15 cellular contexts compared by ENCODE assay signal in the genomic region with DNA sequence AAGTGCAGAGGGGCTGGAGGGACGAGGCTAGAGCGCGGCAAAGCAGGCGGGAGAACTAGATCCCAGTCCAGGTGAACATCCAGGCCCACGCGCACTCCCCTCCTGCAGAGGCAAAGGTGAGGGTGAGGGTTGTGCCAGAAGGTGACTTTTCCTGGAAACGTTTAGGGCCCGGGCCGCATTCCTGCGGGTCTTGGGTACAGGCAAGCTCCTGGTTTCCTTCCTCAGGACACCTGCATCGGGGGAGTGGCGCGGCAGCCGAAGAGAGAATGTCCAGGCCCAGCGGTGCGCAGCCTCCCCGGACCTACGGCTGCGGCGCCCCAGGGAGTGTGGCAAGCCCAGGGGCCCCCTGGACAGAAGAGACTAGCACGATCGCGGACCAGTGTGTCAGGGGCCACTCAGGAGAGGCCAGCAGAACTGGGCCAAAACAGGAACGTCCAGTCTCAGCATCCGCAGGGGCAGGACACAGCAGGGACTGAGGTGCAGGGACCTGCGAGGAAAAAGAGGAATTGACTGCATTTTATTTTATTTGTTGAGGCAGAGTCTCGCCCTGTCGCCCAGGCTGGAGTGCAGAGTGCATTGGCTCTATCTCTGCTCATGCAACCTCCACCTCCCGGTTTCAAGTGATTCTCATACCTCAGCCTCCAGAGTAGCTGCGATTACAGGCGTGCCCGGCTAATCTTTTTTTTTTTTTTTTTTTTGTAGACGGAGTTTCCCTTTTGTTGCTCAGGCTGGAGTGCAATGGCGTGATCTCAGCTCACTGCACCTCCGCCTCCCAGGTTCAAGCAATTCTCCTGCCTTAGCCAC.
"Had no signal": no experiment of that assay in that cellular context is flagged by ENCODE, and none has a peak within 500 bp of the region (broad histone marks: within the 10 kb centered on the region; RNA-seq: fewer than 3 reads in every experiment).

No MANE protein-coding gene starts in this region.

- H3K9me3 ChIP-seq: ascending aorta, gastrocnemius medialis, heart left ventricle, tibial nerve, vagina had no signal

- H3K27ac ChIP-seq: ascending aorta, coronary artery, gastrocnemius medialis, heart left ventricle, tibial nerve, vagina, WERI-Rb-1 had no signal

- ATAC-seq: gastrocnemius medialis, heart left ventricle had no signal

- DNase-seq: activated CD4-positive, alpha-beta T cell treated with anti-CD3 and anti-CD28 coated beads for 1 hour; activated gamma-delta T cell; gastrocnemius medialis; heart left ventricle; occipital lobe; stimulated activated CD4-positive, alpha-beta T cell treated with anti-CD3 and anti-CD28 coated beads, Interleukin-12 subunit alpha, Interleukin-12 subunit beta, amount 100 ng/mL, for 4 hours; stimulated activated CD4-positive, alpha-beta T cell treated with anti-CD3 and anti-CD28 coated beads, Interleukin-1b, Interleukin-23, amount 100 ng/mL, for 48 hours; stimulated activated CD8-positive, alpha-beta memory T cell treated with anti-CD3 and anti-CD28 coated beads, Interleukin-4, amount 100 ng/mL, for 48 hours; stimulated activated naive CD4-positive, alpha-beta T cell treated with Interleukin-2 at 50 U/mL for 16 hours; WERI-Rb-1 had no signal

- H3K4me1 ChIP-seq: ascending aorta, gastrocnemius medialis, tibial nerve, vagina had no signal

- H3K36me3 ChIP-seq: ascending aorta, gastrocnemius medialis, heart left ventricle, tibial nerve, vagina, WERI-Rb-1 had no signal

- H3K4me3 ChIP-seq: ascending aorta, coronary artery, gastrocnemius medialis, heart left ventricle, tibial nerve, vagina had no signal

- H3K27me3 ChIP-seq: ascending aorta, gastrocnemius medialis, heart left ventricle, tibial nerve, vagina had no signal

- FAIRE-seq: endometrium had no signal
